In genomic region chr1:57204091-57204490, GRCh38 we compare ENCODE assay signal across 26 cellular contexts.
"Had no signal": no experiment of that assay in that cellular context is flagged by ENCODE, and none has a peak within 500 bp of the region (broad histone marks: within the 10 kb centered on the region; RNA-seq: fewer than 3 reads in every experiment).

No MANE protein-coding gene starts in this region.

- H3K27me3 ChIP-seq: breast epithelium, esophagus muscularis mucosa, heart left ventricle, right lobe of liver, testis had no signal

- H3K27ac ChIP-seq: breast epithelium, esophagus muscularis mucosa, foreskin keratinocyte, heart left ventricle, right lobe of liver, testis, VCaP had no signal

- H3K9me3 Mint-ChIP-seq: activated CD4-positive, alpha-beta T cell treated with anti-CD3 and anti-CD28 coated beads, Interleukin-2, amount 10 ng/mL, durations not matched to agents 24 days and 14 days; central memory CD8-positive, alpha-beta T cell; dendritic cell treated with granulocyte-macrophage colony-stimulating factor and Interleukin-4, amounts not matched to agents 40 ng/mL and 50 ng/mL, for 4 days; endodermal cell; memory B cell had no signal

- H3K36me3 Mint-ChIP-seq: activated CD4-positive, alpha-beta memory T cell treated with anti-CD3 and anti-CD28 coated beads for 36 hours; activated naive CD4-positive, alpha-beta T cell treated with anti-CD3 and anti-CD28 coated beads, Interleukin-2, amount 50 U/mL, for 72 hours; immature natural killer cell; memory B cell had no signal

- DNase-seq: activated CD4-positive, alpha-beta memory T cell treated with anti-CD3 and anti-CD28 coated beads for 36 hours; activated CD4-positive, alpha-beta T cell treated with anti-CD3 and anti-CD28 coated beads, Interleukin-2, amount 10 ng/mL, durations not matched to agents 24 days and 14 days; activated CD8-positive, alpha-beta memory T cell treated with anti-CD3 and anti-CD28 coated beads, Interleukin-2, amount 50 U/mL, for 48 hours; activated naive CD4-positive, alpha-beta T cell; activated T-cell treated with anti-CD3 and anti-CD28 coated beads, Interleukin-2, amount 50 U/mL, for 4 hours; endodermal cell; foreskin keratinocyte; heart left ventricle; hypothalamus; immature natural killer cell; kidney; left colon; naive thymus-derived CD8-positive, alpha-beta T cell; right lobe of liver; stimulated activated CD4-positive, alpha-beta T cell treated with anti-CD3 and anti-CD28 coated beads, Interleukin-2, amount 100 ng/mL, for 48 hours; stimulated activated naive CD4-positive, alpha-beta T cell treated with Interleukin-2 at 50 U/mL for 16 hours; testis; trophoblast cell had no signal

- H3K27me3 Mint-ChIP-seq: activated CD4-positive, alpha-beta memory T cell treated with anti-CD3 and anti-CD28 coated beads for 36 hours; activated CD4-positive, alpha-beta T cell treated with anti-CD3 and anti-CD28 coated beads, Interleukin-2, amount 10 ng/mL, durations not matched to agents 24 days and 14 days; central memory CD8-positive, alpha-beta T cell; dendritic cell treated with granulocyte-macrophage colony-stimulating factor and Interleukin-4, amounts not matched to agents 40 ng/mL and 50 ng/mL, for 4 days had no signal

- ATAC-seq: activated CD4-positive, CD25-positive, alpha-beta regulatory T cell treated with anti-CD3 and anti-CD28 coated beads, Interleukin-2, amount 50 U/mL, for 24 hours; activated naive CD4-positive, alpha-beta T cell treated with anti-CD3 and anti-CD28 coated beads, Interleukin-2, amount 50 U/mL, for 72 hours; activated T-cell treated with anti-CD3 and anti-CD28 coated beads, Interleukin-2, amount 50 U/mL, for 4 hours; foreskin keratinocyte; heart left ventricle; left colon; naive thymus-derived CD8-positive, alpha-beta T cell; right lobe of liver had no signal

- H3K4me1 Mint-ChIP-seq: activated CD4-positive, alpha-beta T cell treated with anti-CD3 and anti-CD28 coated beads, Interleukin-2, amount 10 ng/mL, durations not matched to agents 24 days and 14 days; central memory CD8-positive, alpha-beta T cell; immature natural killer cell; memory B cell; naive thymus-derived CD8-positive, alpha-beta T cell had no signal

- H3K27ac Mint-ChIP-seq: activated CD4-positive, alpha-beta memory T cell treated with anti-CD3 and anti-CD28 coated beads for 36 hours; activated CD4-positive, alpha-beta T cell treated with anti-CD3 and anti-CD28 coated beads, Interleukin-2, amount 10 ng/mL, durations not matched to agents 24 days and 14 days; activated naive CD4-positive, alpha-beta T cell treated with anti-CD3 and anti-CD28 coated beads, Interleukin-2, amount 50 U/mL, for 72 hours; dendritic cell treated with granulocyte-macrophage colony-stimulating factor and Interleukin-4, amounts not matched to agents 40 ng/mL and 50 ng/mL, for 4 days; endodermal cell; immature natural killer cell; memory B cell; naive thymus-derived CD8-positive, alpha-beta T cell had no signal

- H3K36me3 ChIP-seq: breast epithelium, esophagus muscularis mucosa, heart left ventricle, right lobe of liver had no signal

- H3K4me3 ChIP-seq: breast epithelium, esophagus muscularis mucosa, heart left ventricle, right lobe of liver, testis had no signal

- H3K4me3 Mint-ChIP-seq: activated CD4-positive, alpha-beta memory T cell treated with anti-CD3 and anti-CD28 coated beads for 36 hours; activated CD4-positive, alpha-beta T cell treated with anti-CD3 and anti-CD28 coated beads, Interleukin-2, amount 10 ng/mL, durations not matched to agents 24 days and 14 days; activated T-cell treated with anti-CD3 and anti-CD28 coated beads, Interleukin-2, amount 50 U/mL, for 4 hours; central memory CD8-positive, alpha-beta T cell; dendritic cell treated with granulocyte-macrophage colony-stimulating factor and Interleukin-4, amounts not matched to agents 40 ng/mL and 50 ng/mL, for 4 days; endodermal cell; immature natural killer cell; memory B cell; naive thymus-derived CD8-positive, alpha-beta T cell had no signal

- H3K4me1 ChIP-seq: breast epithelium, esophagus muscularis mucosa, foreskin keratinocyte, testis had no signal

- H3K9me3 ChIP-seq: breast epithelium, esophagus muscularis mucosa, heart left ventricle, right lobe of liver, testis had no signal
